ENCODE assay signal across 23 cellular contexts in genomic region chr1:114333670-114334069, GRCh38.
A peak's percentile ranks its signal among the peaks of the same experiment; 100 is the strongest.
DNase-seq lines count a peak whose midpoint lies in the region; ATAC-seq and TF ChIP-seq lines count a peak whose summit lies in the region.
"Had no signal": no experiment of that assay in that cellular context is flagged by ENCODE, and none has a peak within 500 bp of the region (broad histone marks: within the 10 kb centered on the region; RNA-seq: fewer than 3 reads in every experiment).

No MANE protein-coding gene starts in this region.

- no peaks in the 10 kb centered on the region for H3K27me3 Mint-ChIP-seq in activated naive CD4-positive, alpha-beta T cell treated with anti-CD3 and anti-CD28 coated beads, Interleukin-2, amount 10 ng/mL, durations not matched to agents 7 days and 5 days
- no peaks in the 10 kb centered on the region for H3K27me3 Mint-ChIP-seq in CD8-positive, alpha-beta memory T cell
- H3K27me3 Mint-ChIP-seq in T-cell (peaks cover 0 to 2% of the 10 kb centered on the region in 2 donors), Calu3 (ENCODE audit: unreplicated experiment) (peaks cover 99% of the 10 kb centered on the region)
- H3K27me3 Mint-ChIP-seq in naive thymus-derived CD8-positive, alpha-beta T cell: peaks cover 0 to 4% (median 0%) of the 10 kb centered on the region in 5 donors

- H3K27ac Mint-ChIP-seq in activated naive CD4-positive, alpha-beta T cell treated with anti-CD3 and anti-CD28 coated beads, Interleukin-2, amount 10 ng/mL, durations not matched to agents 7 days and 5 days: peak overlapping the region; percentile 63
- H3K27ac Mint-ChIP-seq in activated naive CD4-positive, alpha-beta T cell treated with anti-CD3 and anti-CD28 coated beads, Interleukin-2, amount 50 U/mL, for 72 hours: peak overlapping the region in 1 of 2 donors; percentile 22
- peak overlapping the region; percentile 13 to 86 (median 58) for H3K27ac Mint-ChIP-seq in CD8-positive, alpha-beta memory T cell
- H3K27ac Mint-ChIP-seq in T-cell (peak overlapping the region; percentile 83 to 84), Calu3 (ENCODE audit: unreplicated experiment) (no peak overlapping the region)
- H3K27ac Mint-ChIP-seq in naive thymus-derived CD8-positive, alpha-beta T cell: peak overlapping the region in 9 of 10 donors; percentile 41 to 84 (median 72)
- H3K27ac Mint-ChIP-seq: IgD-negative memory B cell had no signal

- DNase-seq in activated naive CD4-positive, alpha-beta T cell treated with anti-CD3 and anti-CD28 coated beads, Interleukin-2, amount 10 ng/mL, durations not matched to agents 7 days and 5 days: no peak
- DNase-seq in activated naive CD4-positive, alpha-beta T cell treated with anti-CD3 and anti-CD28 coated beads, Interleukin-2, amount 50 U/mL, for 72 hours (ENCODE audit: low spot score in 2 of 2): no peak
- DNase-seq in CD8-positive, alpha-beta memory T cell: no peak
- DNase-seq in T-cell (no peak), Calu3 (no peak), caudate nucleus (lab: John Stamatoyannopoulos, UW) (no peak)
- DNase-seq in naive thymus-derived CD8-positive, alpha-beta T cell: no peak
- DNase-seq: BE2C, DMS53, EL, GF-D8, Kasumi-1, MG63, NCI-H1048, NCI-H1417 treated with DMSO at 0.1 percent for 48 hours, NCI-H187 treated with DMSO at 0.1 percent for 48 hours, NCI-H2107, SHP77 treated with DMSO at 0.1 percent for 48 hours had no signal

- peaks cover 4% of the 10 kb centered on the region for H3K36me3 Mint-ChIP-seq in activated naive CD4-positive, alpha-beta T cell treated with anti-CD3 and anti-CD28 coated beads, Interleukin-2, amount 10 ng/mL, durations not matched to agents 7 days and 5 days
- H3K36me3 Mint-ChIP-seq in activated naive CD4-positive, alpha-beta T cell treated with anti-CD3 and anti-CD28 coated beads, Interleukin-2, amount 50 U/mL, for 72 hours: no peaks in the 10 kb centered on the region
- H3K36me3 Mint-ChIP-seq in CD8-positive, alpha-beta memory T cell: peaks cover 0 to 7% (median 0%) of the 10 kb centered on the region in 3 donors
- H3K36me3 Mint-ChIP-seq in T-cell: no peaks in the 10 kb centered on the region
- H3K36me3 Mint-ChIP-seq in naive thymus-derived CD8-positive, alpha-beta T cell: no peaks in the 10 kb centered on the region
- no peaks in the 10 kb centered on the region for H3K36me3 Mint-ChIP-seq in Calu3 (ENCODE audit: insufficient read depth, unreplicated experiment)
- H3K36me3 Mint-ChIP-seq: IgD-negative memory B cell had no signal

- H3K4me3 ChIP-seq in CD8-positive, alpha-beta memory T cell (ENCODE audit: low read length): no peak overlapping the region
- H3K4me3 ChIP-seq: MG63, PC-9, SK-N-MC had no signal

- H3K9me3 ChIP-seq in CD8-positive, alpha-beta memory T cell (ENCODE audit: low read length): no peaks in the 10 kb centered on the region
- H3K9me3 ChIP-seq: BE2C, MG63 had no signal

- H3K4me1 Mint-ChIP-seq in activated naive CD4-positive, alpha-beta T cell treated with anti-CD3 and anti-CD28 coated beads, Interleukin-2, amount 10 ng/mL, durations not matched to agents 7 days and 5 days: peaks cover 71% of the 10 kb centered on the region
- peaks cover 89 to 95% (median 92%) of the 10 kb centered on the region in 3 donors for H3K4me1 Mint-ChIP-seq in CD8-positive, alpha-beta memory T cell
- H3K4me1 Mint-ChIP-seq in T-cell (peaks cover 70 to 90% (median 80%) of the 10 kb centered on the region in 3 donors), Calu3 (ENCODE audit: low read depth, unreplicated experiment) (no peaks in the 10 kb centered on the region)
- H3K4me1 Mint-ChIP-seq in naive thymus-derived CD8-positive, alpha-beta T cell: peaks cover 42 to 76% (median 68%) of the 10 kb centered on the region in 4 donors
- H3K4me1 Mint-ChIP-seq: IgD-negative memory B cell had no signal

- intact Hi-C loops in Calu3 (cut with micrococcal nuclease; ENCODE audit: unreplicated experiment): no loop called here

- no peaks in the 10 kb centered on the region for H3K9me3 Mint-ChIP-seq in activated naive CD4-positive, alpha-beta T cell treated with anti-CD3 and anti-CD28 coated beads, Interleukin-2, amount 10 ng/mL, durations not matched to agents 7 days and 5 days
- no peaks in the 10 kb centered on the region for H3K9me3 Mint-ChIP-seq in activated naive CD4-positive, alpha-beta T cell treated with anti-CD3 and anti-CD28 coated beads, Interleukin-2, amount 50 U/mL, for 72 hours
- no peaks in the 10 kb centered on the region for H3K9me3 Mint-ChIP-seq in CD8-positive, alpha-beta memory T cell
- H3K9me3 Mint-ChIP-seq in T-cell (no peaks in the 10 kb centered on the region), Calu3 (ENCODE audit: low read depth, unreplicated experiment) (no peaks in the 10 kb centered on the region)
- H3K9me3 Mint-ChIP-seq in naive thymus-derived CD8-positive, alpha-beta T cell: no peaks in the 10 kb centered on the region
- H3K9me3 Mint-ChIP-seq: IgD-negative memory B cell had no signal

- H3K4me1 ChIP-seq in CD8-positive, alpha-beta memory T cell (ENCODE audit: insufficient read depth, low read length): peaks cover 60% of the 10 kb centered on the region
- H3K4me1 ChIP-seq: BE2C had no signal

- BruUV-seq in Calu3 (replicated peaks; lab: Mats Ljungman, UMichigan): no TSS peak

- peak overlapping the region; percentile 24 for H3K4me3 Mint-ChIP-seq in activated naive CD4-positive, alpha-beta T cell treated with anti-CD3 and anti-CD28 coated beads, Interleukin-2, amount 10 ng/mL, durations not matched to agents 7 days and 5 days
- peak overlapping the region in 5 of 7 donors; percentile 3 to 82 (median 42) for H3K4me3 Mint-ChIP-seq in CD8-positive, alpha-beta memory T cell
- peak overlapping the region in 1 of 3 donors; percentile 68 for H3K4me3 Mint-ChIP-seq in T-cell
- peak overlapping the region in 8 of 10 donors; percentile 16 to 76 (median 50) for H3K4me3 Mint-ChIP-seq in naive thymus-derived CD8-positive, alpha-beta T cell
- no peak overlapping the region for H3K4me3 Mint-ChIP-seq in Calu3 (ENCODE audit: low read depth, unreplicated experiment)
- H3K4me3 Mint-ChIP-seq: IgD-negative memory B cell had no signal

- no peak for ATAC-seq in activated naive CD4-positive, alpha-beta T cell treated with anti-CD3 and anti-CD28 coated beads, Interleukin-2, amount 50 U/mL, for 72 hours
- ATAC-seq in T-cell (replicated peaks in 1 of 4) (peak in 1 of 4 experiments; percentile 42), GM18868 (IDR thresholded peaks at IDR 0.05; ENCODE audit: unreplicated experiment) (no peak)
- peak in 1 of 2 donors; percentile 53 for ATAC-seq in naive thymus-derived CD8-positive, alpha-beta T cell

- TF ChIP-seq CTCF in Calu3 (IDR thresholded peaks at IDR 0.05; ENCODE audit: unreplicated experiment): no peak

- no peaks in the 10 kb centered on the region for H3K36me3 ChIP-seq in CD8-positive, alpha-beta memory T cell (ENCODE audit: insufficient read depth, low read length)
- H3K36me3 ChIP-seq: BE2C, MG63 had no signal

- H3K27me3 ChIP-seq in CD8-positive, alpha-beta memory T cell (ENCODE audit: insufficient read depth, low read length, poor library complexity, severe bottlenecking): no peaks in the 10 kb centered on the region
- H3K27me3 ChIP-seq: MG63 had no signal

- H3K27ac ChIP-seq in CD8-positive, alpha-beta memory T cell (ENCODE audit: low read depth, low read length): no peak overlapping the region
- H3K27ac ChIP-seq in caudate nucleus (ENCODE audit: low read depth, low read length): no peak overlapping the region
- H3K27ac ChIP-seq: PC-9, RWPE1, SK-N-MC had no signal

- POLR2A ChIA-PET in CD8-positive, alpha-beta memory T cell (lab: Charles Lee): no interaction called here
- POLR2A ChIA-PET in T-cell (lab: Charles Lee): interaction anchor here (0.6 kb wide), 3 partner anchors 169 to 394 kb away, joined by 3 to 9 read pairs (median 3); no protein-coding TSS in a partner anchor
- POLR2A ChIA-PET in naive thymus-derived CD8-positive, alpha-beta T cell (lab: Charles Lee): interaction anchor here (1.2 kb wide), 1 partner anchor 14 kb away, joined by 3 read pairs; no protein-coding TSS in a partner anchor

- CTCF ChIA-PET in activated naive CD4-positive, alpha-beta T cell treated with anti-CD3 and anti-CD28 coated beads, Interleukin-2, amount 10 ng/mL, durations not matched to agents 7 days and 5 days (lab: Charles Lee): interaction anchor here (1.2 to 2.7 kb wide), 2 partner anchors 12 to 51 kb away, joined by 4 to 10 read pairs; no protein-coding TSS in a partner anchor
- CTCF ChIA-PET in CD8-positive, alpha-beta memory T cell (lab: Charles Lee): interaction anchor here (1.3 to 2.6 kb wide), 2 partner anchors 13 to 51 kb away, joined by 4 to 14 read pairs; no protein-coding TSS in a partner anchor
- CTCF ChIA-PET in T-cell (lab: Charles Lee): interaction anchor here in 1 of 2 donors (0.7 to 2.0 kb wide), 4 partner anchors 8 to 51 kb away, joined by 3 to 6 read pairs (median 4); no protein-coding TSS in a partner anchor
- CTCF ChIA-PET in Calu3 (lab: Charles Lee): no interaction called here
